In genomic region chr20:10665791-10666190, GRCh38 we compare ENCODE assay signal across 1 cellular context.
TF ChIP-seq lines count a peak whose summit lies in the region.

No MANE protein-coding gene starts in this region.

TF ChIP-seq in HepG2, 621 proteins besides CTCF, POLR2A, EP300 and RAD21 (continued from another document):
- TF ChIP-seq, protein P1, sequence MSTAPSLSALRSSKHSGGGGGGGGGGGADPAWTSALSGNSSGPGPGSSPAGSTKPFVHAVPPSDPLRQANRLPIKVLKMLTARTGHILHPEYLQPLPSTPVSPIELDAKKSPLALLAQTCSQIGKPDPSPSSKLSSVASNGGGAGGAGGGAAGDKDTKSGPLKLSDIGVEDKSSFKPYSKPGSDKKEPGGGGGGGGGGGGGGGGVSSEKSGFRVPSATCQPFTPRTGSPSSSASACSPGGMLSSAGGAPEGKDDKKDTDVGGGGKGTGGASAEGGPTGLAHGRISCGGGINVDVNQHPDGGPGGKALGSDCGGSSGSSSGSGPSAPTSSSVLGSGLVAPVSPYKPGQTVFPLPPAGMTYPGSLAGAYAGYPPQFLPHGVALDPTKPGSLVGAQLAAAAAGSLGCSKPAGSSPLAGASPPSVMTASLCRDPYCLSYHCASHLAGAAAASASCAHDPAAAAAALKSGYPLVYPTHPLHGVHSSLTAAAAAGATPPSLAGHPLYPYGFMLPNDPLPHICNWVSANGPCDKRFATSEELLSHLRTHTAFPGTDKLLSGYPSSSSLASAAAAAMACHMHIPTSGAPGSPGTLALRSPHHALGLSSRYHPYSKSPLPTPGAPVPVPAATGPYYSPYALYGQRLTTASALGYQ (CRISPR knock-in tag; IDR thresholded peaks at IDR 0.05), result no peak
- TF ChIP-seq, protein P2, sequence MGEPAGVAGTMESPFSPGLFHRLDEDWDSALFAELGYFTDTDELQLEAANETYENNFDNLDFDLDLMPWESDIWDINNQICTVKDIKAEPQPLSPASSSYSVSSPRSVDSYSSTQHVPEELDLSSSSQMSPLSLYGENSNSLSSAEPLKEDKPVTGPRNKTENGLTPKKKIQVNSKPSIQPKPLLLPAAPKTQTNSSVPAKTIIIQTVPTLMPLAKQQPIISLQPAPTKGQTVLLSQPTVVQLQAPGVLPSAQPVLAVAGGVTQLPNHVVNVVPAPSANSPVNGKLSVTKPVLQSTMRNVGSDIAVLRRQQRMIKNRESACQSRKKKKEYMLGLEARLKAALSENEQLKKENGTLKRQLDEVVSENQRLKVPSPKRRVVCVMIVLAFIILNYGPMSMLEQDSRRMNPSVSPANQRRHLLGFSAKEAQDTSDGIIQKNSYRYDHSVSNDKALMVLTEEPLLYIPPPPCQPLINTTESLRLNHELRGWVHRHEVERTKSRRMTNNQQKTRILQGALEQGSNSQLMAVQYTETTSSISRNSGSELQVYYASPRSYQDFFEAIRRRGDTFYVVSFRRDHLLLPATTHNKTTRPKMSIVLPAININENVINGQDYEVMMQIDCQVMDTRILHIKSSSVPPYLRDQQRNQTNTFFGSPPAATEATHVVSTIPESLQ (CRISPR knock-in tag; conservative IDR thresholded peaks at IDR 0.05), result no peak
